8 cellular contexts compared by ENCODE assay signal in genomic region chr6:8102122-8102958, GRCh38. TPM values are rescaled to one million over a fixed set of nuclear protein-coding genes. Genes with fewer than 3 reads are reported as not detected.
DNase-seq lines count a peak whose midpoint lies in the region; ATAC-seq and TF ChIP-seq lines count a peak whose summit lies in the region.

Gene EEF1E1, minus strand, starts transcription at chr6:8102548. Its CDS starts 27 bp downstream, at chr6:8102521.

- DNase-seq in GM10266 (ENCODE audit: extremely low spot score) (peak; percentile 93), NCI-H1092 treated with DMSO at 0.1 percent for 48 hours (lab: John Stamatoyannopoulos, UW) (peak; percentile 70), glomerular visceral epithelial cell (ENCODE audit: extremely low spot score) (peak; percentile 94), omental fat pad (ENCODE audit: low spot score) (peak; percentile 93)

- TF ChIP-seq CTCF in GM10266 (IDR thresholded peaks at IDR 0.05; ENCODE audit: control insufficient read depth, insufficient read depth, low read depth, missing control alignments) (no peak), omental fat pad (IDR thresholded peaks at IDR 0.05) (no peak)

- ATAC-seq in HG02623 (IDR thresholded peaks at IDR 0.05; ENCODE audit: unreplicated experiment) (peak; percentile 100), SK-N-SH treated with all-trans-retinoic acid at 6 μM for 48 hours (peak; percentile 100), omental fat pad (ENCODE audit: low FRiP score) (peak; percentile 100)

- no peak within 1 kb of the TSS for H3K27ac ChIP-seq in temporal lobe (ENCODE audit: low read depth, low read length)

- H3K36me3 Mint-ChIP-seq in activated naive CD4-positive, alpha-beta T cell treated with anti-CD3 and anti-CD28 coated beads, Interleukin-2, amount 50 U/mL, for 24 hours, result peaks cover 6% of the 10 kb centered on the region

- H3K27me3 Mint-ChIP-seq in activated naive CD4-positive, alpha-beta T cell treated with anti-CD3 and anti-CD28 coated beads, Interleukin-2, amount 50 U/mL, for 24 hours, result peaks cover 7% of the 10 kb centered on the region

- H3K9me3 Mint-ChIP-seq in activated naive CD4-positive, alpha-beta T cell treated with anti-CD3 and anti-CD28 coated beads, Interleukin-2, amount 50 U/mL, for 24 hours, result no peaks in the 10 kb centered on the region

- H3K4me3 Mint-ChIP-seq in activated naive CD4-positive, alpha-beta T cell treated with anti-CD3 and anti-CD28 coated beads, Interleukin-2, amount 50 U/mL, for 24 hours, result peak within 1 kb of the TSS; percentile 96

- peaks cover 36% of the 10 kb centered on the region for H3K4me1 Mint-ChIP-seq in activated naive CD4-positive, alpha-beta T cell treated with anti-CD3 and anti-CD28 coated beads, Interleukin-2, amount 50 U/mL, for 24 hours

- peak within 1 kb of the TSS; percentile 100 for H3K27ac Mint-ChIP-seq in activated naive CD4-positive, alpha-beta T cell treated with anti-CD3 and anti-CD28 coated beads, Interleukin-2, amount 50 U/mL, for 24 hours

TF ChIP-seq in SK-N-SH treated with all-trans-retinoic acid at 6 μM for 48 hours, 23 proteins besides CTCF, POLR2A, EP300 and RAD21:
- TF ChIP-seq ZNF70 (CRISPR knock-in tag; IDR thresholded peaks at IDR 0.05), result no peak
- no peak for TF ChIP-seq ZFP3 (CRISPR knock-in tag; IDR thresholded peaks at IDR 0.05)
TF ChIP-seq in SK-N-SH treated with all-trans-retinoic acid at 6 μM for 48 hours: peak in this region for 0.

RNA-seq across cellular contexts. Expression of gene EEF1E1, which starts in this region (rescaled TPM):
- total RNA-seq in omental fat pad, result 10 to 100 TPM; 14.3 to 32.9 (median 23.0) TPM
- 19.9 TPM for total RNA-seq in temporal lobe
